ENCODE assay signal across 8 cellular contexts in the genomic region with DNA sequence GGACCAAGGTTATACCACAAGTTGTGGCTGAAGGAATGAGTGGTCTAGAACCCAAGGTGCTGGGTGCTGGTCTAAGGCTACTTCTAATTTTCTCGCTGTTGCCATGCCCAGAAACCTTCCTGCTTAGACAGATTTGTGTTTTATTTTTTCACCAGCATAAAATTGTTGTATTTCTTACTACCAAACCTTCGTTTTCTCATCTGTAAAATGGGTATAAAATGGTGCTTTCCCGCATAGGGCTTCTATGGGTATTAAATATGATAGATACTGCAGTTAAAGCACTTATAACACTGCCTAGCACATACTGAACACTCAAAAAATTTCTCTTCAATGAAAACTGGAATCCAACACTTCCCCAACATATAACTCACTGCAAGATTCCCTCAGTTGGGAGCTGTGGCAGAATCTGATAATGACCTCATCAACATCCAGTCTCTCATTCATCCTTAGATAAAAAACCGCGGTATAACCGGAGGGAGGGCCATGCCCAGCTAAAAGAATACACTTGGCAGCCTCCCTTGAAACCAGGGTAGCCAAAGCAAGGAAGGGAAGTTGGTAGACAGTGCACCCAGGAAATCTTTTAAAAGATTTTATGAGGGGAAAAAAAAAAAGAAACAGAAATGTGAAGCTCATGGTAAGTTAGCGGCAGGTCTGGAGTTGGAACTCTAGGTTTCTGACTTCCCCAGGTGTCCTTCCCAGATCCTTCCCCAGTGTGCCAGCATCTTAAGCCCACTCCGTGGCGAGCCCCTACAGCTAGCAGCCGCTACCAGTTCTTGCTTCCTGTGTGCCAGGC. TPM values are rescaled to one million over a fixed set of nuclear protein-coding genes. Genes with fewer than 3 reads are reported as not detected.
DNase-seq lines count a peak whose midpoint lies in the region; ATAC-seq, FAIRE-seq and TF ChIP-seq lines count a peak whose summit lies in the region.

No MANE protein-coding gene starts in this region.

- WGBS in trophoblast cell (ENCODE audit: extremely low coverage, insufficient coverage, insufficient read length) = no CpG with 5 or more reads among the region's 10 CpGs

- H3K36me3 ChIP-seq in GM23338 (ENCODE audit: insufficient read depth) (no peaks in the 10 kb centered on the region), trophoblast cell (ENCODE audit: control insufficient read depth in 1 of 2, insufficient read depth in 2 of 2, low read length in 2 of 2) (no peaks in the 10 kb centered on the region)

- H4K8ac ChIP-seq in trophoblast cell (ENCODE audit: low read depth, low read length) = peak overlapping the region; percentile 96

- no peaks in the 10 kb centered on the region for H4K20me1 ChIP-seq in GM23338 (replicated peaks; ENCODE audit: insufficient read depth)

- FAIRE-seq in GM12891 (lab: Jason Lieb, UNC) = no peak

- peak overlapping the region; percentile 91 for H2BK120ac ChIP-seq in trophoblast cell (ENCODE audit: insufficient read depth, low read length, poor library complexity)

- no peak for ATAC-seq in GM23338
- ATAC-seq in foreskin keratinocyte = no peak

- CTCF ChIA-PET in RWPE1 (lab: Yijun Ruan, JAX) = interaction anchor here (0.6 kb wide), 2 partner anchors 10 to 176 kb away, joined by 3 to 4 read pairs; no protein-coding TSS in a partner anchor

- H4K91ac ChIP-seq in trophoblast cell (ENCODE audit: low read depth, low read length) = peak overlapping the region; percentile 89

- in situ Hi-C loops in G401 (cut with HindIII; ENCODE audit: low sequenced_read_pairs) = no loop called here

- no peaks in the 10 kb centered on the region for H3K9me3 ChIP-seq in trophoblast cell (ENCODE audit: insufficient read depth, low read depth, low read length)

- H3K4ac ChIP-seq in trophoblast cell (ENCODE audit: low read depth, low read length) = peak overlapping the region; percentile 30

- peak overlapping the region; percentile 42 for H2AK5ac ChIP-seq in trophoblast cell (ENCODE audit: low read length)

- peaks cover 4% of the 10 kb centered on the region; the same call in 1 of the 2 replicates for H3F3A ChIP-seq in GM23338 (replicated peaks; ENCODE audit: low read depth)

- peaks cover 13% of the 10 kb centered on the region for H3K27me3 Mint-ChIP-seq in GM23338 (ENCODE audit: insufficient read depth, low read depth, poor library complexity)
- H3K27me3 Mint-ChIP-seq in endothelial cell (ENCODE audit: unreplicated experiment) = peaks cover 4% of the 10 kb centered on the region

- H2BK5ac ChIP-seq in trophoblast cell (ENCODE audit: low read depth, low read length, poor library complexity) = no peak overlapping the region

- H3K4me3 ChIP-seq in GM23338 (peak overlapping the region; percentile 74), trophoblast cell (ENCODE audit: low read depth, low read length) (peak overlapping the region; percentile 38)

- no peak overlapping the region for H3K23ac ChIP-seq in trophoblast cell (ENCODE audit: low read length)

- no peaks in the 10 kb centered on the region for H3K79me2 ChIP-seq in GM23338 (replicated peaks; ENCODE audit: insufficient read depth)
- H3K79me2 ChIP-seq in trophoblast cell (ENCODE audit: control insufficient read depth, insufficient read depth, low read length, poor library complexity) = peaks cover 9% of the 10 kb centered on the region

- peak overlapping the region; percentile 62 for H3K14ac ChIP-seq in trophoblast cell (ENCODE audit: low read length)

- peaks cover 15% of the 10 kb centered on the region for H3K79me1 ChIP-seq in trophoblast cell (ENCODE audit: low read length)

- DNase-seq in GM23338 (ENCODE audit: low spot score) (no peak), RWPE1 (ENCODE audit: low spot score) (no peak), endothelial cell (ENCODE audit: low spot score) (no peak), trophoblast cell (no peak), foreskin keratinocyte (no peak), NCI-H2227 (lab: John Stamatoyannopoulos, UW; ENCODE audit: unreplicated experiment) (no peak), G401 (ENCODE audit: low spot score) (no peak), GM12891 (ENCODE audit: insufficient read length, low spot score) (no peak)

- H2AFZ ChIP-seq in GM23338 (peak overlapping the region; percentile 98), trophoblast cell (ENCODE audit: insufficient read depth, low read length, poor library complexity) (peak overlapping the region; percentile 62)

- H3K36me3 Mint-ChIP-seq in GM23338 (ENCODE audit: low read depth) (peaks cover 20% of the 10 kb centered on the region), endothelial cell (ENCODE audit: low read depth, unreplicated experiment) (no peaks in the 10 kb centered on the region)

- H3K27ac ChIP-seq in GM23338 (ENCODE audit: low read depth) = peak overlapping the region; percentile 95
- peak overlapping the region; percentile 94 for H3K27ac ChIP-seq in RWPE1
- H3K27ac ChIP-seq in trophoblast cell (ENCODE audit: low read depth, low read length) = no peak overlapping the region
- H3K27ac ChIP-seq in foreskin keratinocyte = no peak overlapping the region

- H3K4me2 ChIP-seq in GM23338 (peak overlapping the region; percentile 91), trophoblast cell (ENCODE audit: low read length) (peak overlapping the region; percentile 75)

- TF ChIP-seq POLR2A in GM12891 (IDR thresholded peaks at IDR 0.05; ENCODE audit: low read depth, low read length) = no peak

- no peak overlapping the region for H3K27ac Mint-ChIP-seq in GM23338
- H3K27ac Mint-ChIP-seq in endothelial cell (ENCODE audit: unreplicated experiment) = peak overlapping the region; percentile 94

- H3K4me3 Mint-ChIP-seq in GM23338 (peak overlapping the region; percentile 88), endothelial cell (ENCODE audit: unreplicated experiment) (peak overlapping the region; percentile 91)

- H3K9me3 Mint-ChIP-seq in GM23338 = peaks cover 18% of the 10 kb centered on the region
- H3K9me3 Mint-ChIP-seq in endothelial cell (ENCODE audit: unreplicated experiment) = no peaks in the 10 kb centered on the region

- H3K9me2 ChIP-seq in GM23338 (ENCODE audit: insufficient read depth) = no peaks in the 10 kb centered on the region

- H3K4me1 ChIP-seq in GM23338 (ENCODE audit: insufficient read depth) = peaks cover 28% of the 10 kb centered on the region
- H3K4me1 ChIP-seq in trophoblast cell (ENCODE audit: control insufficient read depth in 1 of 2, insufficient read depth in 2 of 2, low read length in 2 of 2) = peaks cover 15 to 16% of the 10 kb centered on the region in 2 experiments
- peaks cover 19% of the 10 kb centered on the region for H3K4me1 ChIP-seq in foreskin keratinocyte

- H3K27me3 ChIP-seq in GM23338 (ENCODE audit: insufficient read depth) (no peaks in the 10 kb centered on the region), trophoblast cell (ENCODE audit: insufficient read depth, low read length) (no peaks in the 10 kb centered on the region), foreskin keratinocyte (no peaks in the 10 kb centered on the region)

- peak overlapping the region; percentile 78 for H4K12ac ChIP-seq in trophoblast cell (ENCODE audit: low read depth, low read length)

- TF ChIP-seq CTCF in GM23338 (conservative IDR thresholded peaks at IDR 0.05; ENCODE audit: low read depth in 2 of 2) = no peak
- TF ChIP-seq CTCF in RWPE1 (conservative IDR thresholded peaks at IDR 0.05; ENCODE audit: low read depth) = no peak
- no peak for TF ChIP-seq CTCF in endothelial cell (IDR thresholded peaks at IDR 0.05; ENCODE audit: unreplicated experiment)
- TF ChIP-seq CTCF in foreskin keratinocyte (conservative IDR thresholded peaks at IDR 0.05) = no peak

- POLR2A ChIA-PET in RWPE1 (lab: Yijun Ruan, JAX; ENCODE audit: low non-redundant PET) = no interaction called here

- no peak overlapping the region for H3K9ac ChIP-seq in trophoblast cell (ENCODE audit: low read length)

- peaks cover 30% of the 10 kb centered on the region for H3K4me1 Mint-ChIP-seq in GM23338
- H3K4me1 Mint-ChIP-seq in endothelial cell (ENCODE audit: unreplicated experiment) = peaks cover 29% of the 10 kb centered on the region

- H3K18ac ChIP-seq in trophoblast cell (ENCODE audit: low read length) = peak overlapping the region; percentile 77

- peak overlapping the region; percentile 76 for H2BK12ac ChIP-seq in trophoblast cell (ENCODE audit: low read length)

TF ChIP-seq in GM23338, 12 proteins besides CTCF, POLR2A, EP300 and RAD21 (continues in another document):
- TF ChIP-seq EZH2 (IDR thresholded peaks at IDR 0.05; ENCODE audit: low read depth, unreplicated experiment) = no peak

TF ChIP-seq in GM12891, 5 proteins besides CTCF, POLR2A, EP300 and RAD21:
- no peak for TF ChIP-seq POU2F2 (IDR thresholded peaks at IDR 0.05; ENCODE audit: low read depth, low read length)
- TF ChIP-seq POLR2AphosphoS5 (IDR thresholded peaks at IDR 0.05; ENCODE audit: low read depth, low read length) = no peak
- no peak; the same call in 1 of the 2 replicates for TF ChIP-seq TAF1 (IDR thresholded peaks at IDR 0.05; ENCODE audit: low read depth, low read length)
- no peak for TF ChIP-seq PAX5 (IDR thresholded peaks at IDR 0.05; ENCODE audit: insufficient read depth, low read length, severe bottlenecking)
- no peak for TF ChIP-seq SPI1 (IDR thresholded peaks at IDR 0.05; ENCODE audit: low read depth, low read length)

RNA-seq across cellular contexts. Expression of a gene that starts 1.2 kb away (rescaled TPM):
- total RNA-seq in GM23338 (2014; rRNA removed; shearing (Covaris generic)) = 4.0 and 7.0 TPM in 2 replicates
- polyA plus RNA-seq in GM23338 (2016; fragmentation: Nextera tagmentation; extraction: Ambion mirVana) (0.99 and 1.2 TPM in 2 replicates), foreskin keratinocyte (2.1 and 2.2 TPM in 2 replicates)
- total RNA-seq in endothelial cell (ENCODE audit: unreplicated experiment) (8.3 TPM), foreskin keratinocyte (4.4 and 5.6 TPM in 2 replicates)
- 2.7 and 3.3 TPM in 2 replicates for polyA plus RNA-seq in trophoblast cell (2013)
- total RNA-seq in G401 (2014; rRNA removed; shearing (Covaris generic)) = 4.9 and 5.1 TPM in 2 replicates
- polyA plus RNA-seq in GM12891 (2012; ENCODE audit: low read depth, missing spikeins) = 4.1 TPM

Comparison
In these comparisons a context has a peak if more than half of its experiments do, and no peak if none do; other contexts are left out.
1. H3K27ac ChIP-seq: peak in GM23338 (single experiment) and RWPE1 (single experiment); none in trophoblast cell (single experiment) and foreskin keratinocyte (single experiment).